1 cellular context compared by ENCODE assay signal in the genomic region with DNA sequence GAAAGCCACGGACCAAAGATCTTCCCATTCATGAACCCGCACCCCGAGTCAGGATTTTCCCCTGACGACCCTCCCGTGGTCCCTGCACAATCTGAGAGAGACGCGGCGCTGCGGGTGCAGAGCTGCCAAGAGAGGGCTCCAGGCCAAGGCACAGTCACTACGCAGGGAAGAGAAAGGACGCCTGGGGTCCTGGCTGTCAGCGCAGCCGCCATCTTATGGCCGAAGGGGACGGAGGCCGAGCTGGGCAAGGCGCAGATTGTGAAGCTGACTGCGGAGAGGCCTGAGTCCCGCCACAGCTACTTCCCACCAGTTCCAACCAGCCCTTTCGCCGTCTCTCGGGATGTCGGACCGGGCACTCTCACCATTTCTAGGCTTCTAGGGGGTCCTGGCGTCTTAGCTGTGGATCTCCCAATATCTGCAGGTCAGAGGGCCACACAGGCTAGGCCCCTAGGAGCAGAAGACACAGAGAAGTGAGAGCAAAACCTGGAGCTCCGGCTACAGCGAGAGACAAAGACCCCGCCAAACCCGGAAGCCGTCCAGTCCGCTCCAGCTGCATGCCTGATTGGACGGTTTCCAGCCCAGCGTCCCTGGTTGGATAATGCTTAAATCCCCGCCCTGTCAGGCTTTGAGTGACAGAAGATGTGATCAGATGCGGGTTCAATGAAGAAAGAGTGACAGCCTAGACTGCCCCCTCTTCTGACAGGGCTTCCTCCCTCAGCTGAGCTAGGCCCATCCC.
TF ChIP-seq lines count a peak whose summit lies in the region.

A gene (minus strand): TSS at position 515 of the 736 bp plus-strand sequence. CDS start 150 bp downstream, at position 365.

TF ChIP-seq in K562, 482 proteins besides CTCF, POLR2A, EP300 and RAD21 (continued from another document and continues in another):
- TF ChIP-seq, protein P1, sequence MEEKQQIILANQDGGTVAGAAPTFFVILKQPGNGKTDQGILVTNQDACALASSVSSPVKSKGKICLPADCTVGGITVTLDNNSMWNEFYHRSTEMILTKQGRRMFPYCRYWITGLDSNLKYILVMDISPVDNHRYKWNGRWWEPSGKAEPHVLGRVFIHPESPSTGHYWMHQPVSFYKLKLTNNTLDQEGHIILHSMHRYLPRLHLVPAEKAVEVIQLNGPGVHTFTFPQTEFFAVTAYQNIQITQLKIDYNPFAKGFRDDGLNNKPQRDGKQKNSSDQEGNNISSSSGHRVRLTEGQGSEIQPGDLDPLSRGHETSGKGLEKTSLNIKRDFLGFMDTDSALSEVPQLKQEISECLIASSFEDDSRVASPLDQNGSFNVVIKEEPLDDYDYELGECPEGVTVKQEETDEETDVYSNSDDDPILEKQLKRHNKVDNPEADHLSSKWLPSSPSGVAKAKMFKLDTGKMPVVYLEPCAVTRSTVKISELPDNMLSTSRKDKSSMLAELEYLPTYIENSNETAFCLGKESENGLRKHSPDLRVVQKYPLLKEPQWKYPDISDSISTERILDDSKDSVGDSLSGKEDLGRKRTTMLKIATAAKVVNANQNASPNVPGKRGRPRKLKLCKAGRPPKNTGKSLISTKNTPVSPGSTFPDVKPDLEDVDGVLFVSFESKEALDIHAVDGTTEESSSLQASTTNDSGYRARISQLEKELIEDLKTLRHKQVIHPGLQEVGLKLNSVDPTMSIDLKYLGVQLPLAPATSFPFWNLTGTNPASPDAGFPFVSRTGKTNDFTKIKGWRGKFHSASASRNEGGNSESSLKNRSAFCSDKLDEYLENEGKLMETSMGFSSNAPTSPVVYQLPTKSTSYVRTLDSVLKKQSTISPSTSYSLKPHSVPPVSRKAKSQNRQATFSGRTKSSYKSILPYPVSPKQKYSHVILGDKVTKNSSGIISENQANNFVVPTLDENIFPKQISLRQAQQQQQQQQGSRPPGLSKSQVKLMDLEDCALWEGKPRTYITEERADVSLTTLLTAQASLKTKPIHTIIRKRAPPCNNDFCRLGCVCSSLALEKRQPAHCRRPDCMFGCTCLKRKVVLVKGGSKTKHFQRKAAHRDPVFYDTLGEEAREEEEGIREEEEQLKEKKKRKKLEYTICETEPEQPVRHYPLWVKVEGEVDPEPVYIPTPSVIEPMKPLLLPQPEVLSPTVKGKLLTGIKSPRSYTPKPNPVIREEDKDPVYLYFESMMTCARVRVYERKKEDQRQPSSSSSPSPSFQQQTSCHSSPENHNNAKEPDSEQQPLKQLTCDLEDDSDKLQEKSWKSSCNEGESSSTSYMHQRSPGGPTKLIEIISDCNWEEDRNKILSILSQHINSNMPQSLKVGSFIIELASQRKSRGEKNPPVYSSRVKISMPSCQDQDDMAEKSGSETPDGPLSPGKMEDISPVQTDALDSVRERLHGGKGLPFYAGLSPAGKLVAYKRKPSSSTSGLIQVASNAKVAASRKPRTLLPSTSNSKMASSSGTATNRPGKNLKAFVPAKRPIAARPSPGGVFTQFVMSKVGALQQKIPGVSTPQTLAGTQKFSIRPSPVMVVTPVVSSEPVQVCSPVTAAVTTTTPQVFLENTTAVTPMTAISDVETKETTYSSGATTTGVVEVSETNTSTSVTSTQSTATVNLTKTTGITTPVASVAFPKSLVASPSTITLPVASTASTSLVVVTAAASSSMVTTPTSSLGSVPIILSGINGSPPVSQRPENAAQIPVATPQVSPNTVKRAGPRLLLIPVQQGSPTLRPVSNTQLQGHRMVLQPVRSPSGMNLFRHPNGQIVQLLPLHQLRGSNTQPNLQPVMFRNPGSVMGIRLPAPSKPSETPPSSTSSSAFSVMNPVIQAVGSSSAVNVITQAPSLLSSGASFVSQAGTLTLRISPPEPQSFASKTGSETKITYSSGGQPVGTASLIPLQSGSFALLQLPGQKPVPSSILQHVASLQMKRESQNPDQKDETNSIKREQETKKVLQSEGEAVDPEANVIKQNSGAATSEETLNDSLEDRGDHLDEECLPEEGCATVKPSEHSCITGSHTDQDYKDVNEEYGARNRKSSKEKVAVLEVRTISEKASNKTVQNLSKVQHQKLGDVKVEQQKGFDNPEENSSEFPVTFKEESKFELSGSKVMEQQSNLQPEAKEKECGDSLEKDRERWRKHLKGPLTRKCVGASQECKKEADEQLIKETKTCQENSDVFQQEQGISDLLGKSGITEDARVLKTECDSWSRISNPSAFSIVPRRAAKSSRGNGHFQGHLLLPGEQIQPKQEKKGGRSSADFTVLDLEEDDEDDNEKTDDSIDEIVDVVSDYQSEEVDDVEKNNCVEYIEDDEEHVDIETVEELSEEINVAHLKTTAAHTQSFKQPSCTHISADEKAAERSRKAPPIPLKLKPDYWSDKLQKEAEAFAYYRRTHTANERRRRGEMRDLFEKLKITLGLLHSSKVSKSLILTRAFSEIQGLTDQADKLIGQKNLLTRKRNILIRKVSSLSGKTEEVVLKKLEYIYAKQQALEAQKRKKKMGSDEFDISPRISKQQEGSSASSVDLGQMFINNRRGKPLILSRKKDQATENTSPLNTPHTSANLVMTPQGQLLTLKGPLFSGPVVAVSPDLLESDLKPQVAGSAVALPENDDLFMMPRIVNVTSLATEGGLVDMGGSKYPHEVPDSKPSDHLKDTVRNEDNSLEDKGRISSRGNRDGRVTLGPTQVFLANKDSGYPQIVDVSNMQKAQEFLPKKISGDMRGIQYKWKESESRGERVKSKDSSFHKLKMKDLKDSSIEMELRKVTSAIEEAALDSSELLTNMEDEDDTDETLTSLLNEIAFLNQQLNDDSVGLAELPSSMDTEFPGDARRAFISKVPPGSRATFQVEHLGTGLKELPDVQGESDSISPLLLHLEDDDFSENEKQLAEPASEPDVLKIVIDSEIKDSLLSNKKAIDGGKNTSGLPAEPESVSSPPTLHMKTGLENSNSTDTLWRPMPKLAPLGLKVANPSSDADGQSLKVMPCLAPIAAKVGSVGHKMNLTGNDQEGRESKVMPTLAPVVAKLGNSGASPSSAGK (IDR thresholded peaks at IDR 0.05), result no peak
- no peak for TF ChIP-seq NR2C1 (IDR thresholded peaks at IDR 0.05)
- no peak for TF ChIP-seq NR2C1 (tag; IDR thresholded peaks at IDR 0.05)
- TF ChIP-seq ZNF217 (CRISPR knock-in tag; IDR thresholded peaks at IDR 0.05), result no peak
- no peak for TF ChIP-seq ETV1 (tag; conservative IDR thresholded peaks at IDR 0.05; ENCODE audit: low read depth)
- no peak for TF ChIP-seq SIRT6 (IDR thresholded peaks at IDR 0.05; ENCODE audit: low read depth, low read length)
- TF ChIP-seq HDAC1 (IDR thresholded peaks at IDR 0.05), result peak in 1 of 2 experiments; percentile 63; a peak in 2 of 4 replicates
- TF ChIP-seq SMARCE1 (IDR thresholded peaks at IDR 0.05), result no peak
- TF ChIP-seq MXI1 (IDR thresholded peaks at IDR 0.05; ENCODE audit: low read depth, low read length), result no peak
- TF ChIP-seq MYNN (IDR thresholded peaks at IDR 0.05), result no peak
- no peak for TF ChIP-seq MYNN (CRISPR knock-in tag; IDR thresholded peaks at IDR 0.05)
- TF ChIP-seq SP2 (IDR thresholded peaks at IDR 0.05; ENCODE audit: extremely low read depth, low read depth, low read length, poor library complexity, severe bottlenecking), result peak; percentile 43
- TF ChIP-seq ZNF551 (CRISPR knock-in tag; IDR thresholded peaks at IDR 0.05), result no peak
- TF ChIP-seq, protein P2, sequence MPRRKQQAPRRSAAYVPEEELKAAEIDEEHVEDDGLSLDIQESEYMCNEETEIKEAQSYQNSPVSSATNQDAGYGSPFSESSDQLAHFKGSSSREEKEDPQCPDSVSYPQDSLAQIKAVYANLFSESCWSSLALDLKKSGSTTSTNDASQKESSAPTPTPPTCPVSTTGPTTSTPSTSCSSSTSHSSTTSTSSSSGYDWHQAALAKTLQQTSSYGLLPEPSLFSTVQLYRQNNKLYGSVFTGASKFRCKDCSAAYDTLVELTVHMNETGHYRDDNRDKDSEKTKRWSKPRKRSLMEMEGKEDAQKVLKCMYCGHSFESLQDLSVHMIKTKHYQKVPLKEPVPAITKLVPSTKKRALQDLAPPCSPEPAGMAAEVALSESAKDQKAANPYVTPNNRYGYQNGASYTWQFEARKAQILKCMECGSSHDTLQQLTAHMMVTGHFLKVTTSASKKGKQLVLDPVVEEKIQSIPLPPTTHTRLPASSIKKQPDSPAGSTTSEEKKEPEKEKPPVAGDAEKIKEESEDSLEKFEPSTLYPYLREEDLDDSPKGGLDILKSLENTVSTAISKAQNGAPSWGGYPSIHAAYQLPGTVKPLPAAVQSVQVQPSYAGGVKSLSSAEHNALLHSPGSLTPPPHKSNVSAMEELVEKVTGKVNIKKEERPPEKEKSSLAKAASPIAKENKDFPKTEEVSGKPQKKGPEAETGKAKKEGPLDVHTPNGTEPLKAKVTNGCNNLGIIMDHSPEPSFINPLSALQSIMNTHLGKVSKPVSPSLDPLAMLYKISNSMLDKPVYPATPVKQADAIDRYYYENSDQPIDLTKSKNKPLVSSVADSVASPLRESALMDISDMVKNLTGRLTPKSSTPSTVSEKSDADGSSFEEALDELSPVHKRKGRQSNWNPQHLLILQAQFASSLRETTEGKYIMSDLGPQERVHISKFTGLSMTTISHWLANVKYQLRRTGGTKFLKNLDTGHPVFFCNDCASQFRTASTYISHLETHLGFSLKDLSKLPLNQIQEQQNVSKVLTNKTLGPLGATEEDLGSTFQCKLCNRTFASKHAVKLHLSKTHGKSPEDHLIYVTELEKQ (CRISPR knock-in tag; IDR thresholded peaks at IDR 0.05), result no peak
- no peak for TF ChIP-seq HOXB6 (CRISPR knock-in tag; IDR thresholded peaks at IDR 0.05; ENCODE audit: borderline replicate concordance)
- no peak for TF ChIP-seq NFATC3 (IDR thresholded peaks at IDR 0.05)
- TF ChIP-seq ZNF23 (CRISPR knock-in tag; IDR thresholded peaks at IDR 0.05), result no peak
- TF ChIP-seq ZNF780A (CRISPR knock-in tag; IDR thresholded peaks at IDR 0.05), result no peak
- no peak for TF ChIP-seq BACH1 (tag; IDR thresholded peaks at IDR 0.05)
- TF ChIP-seq MECOM (CRISPR knock-in tag; IDR thresholded peaks at IDR 0.05), result no peak
- TF ChIP-seq, protein P3, sequence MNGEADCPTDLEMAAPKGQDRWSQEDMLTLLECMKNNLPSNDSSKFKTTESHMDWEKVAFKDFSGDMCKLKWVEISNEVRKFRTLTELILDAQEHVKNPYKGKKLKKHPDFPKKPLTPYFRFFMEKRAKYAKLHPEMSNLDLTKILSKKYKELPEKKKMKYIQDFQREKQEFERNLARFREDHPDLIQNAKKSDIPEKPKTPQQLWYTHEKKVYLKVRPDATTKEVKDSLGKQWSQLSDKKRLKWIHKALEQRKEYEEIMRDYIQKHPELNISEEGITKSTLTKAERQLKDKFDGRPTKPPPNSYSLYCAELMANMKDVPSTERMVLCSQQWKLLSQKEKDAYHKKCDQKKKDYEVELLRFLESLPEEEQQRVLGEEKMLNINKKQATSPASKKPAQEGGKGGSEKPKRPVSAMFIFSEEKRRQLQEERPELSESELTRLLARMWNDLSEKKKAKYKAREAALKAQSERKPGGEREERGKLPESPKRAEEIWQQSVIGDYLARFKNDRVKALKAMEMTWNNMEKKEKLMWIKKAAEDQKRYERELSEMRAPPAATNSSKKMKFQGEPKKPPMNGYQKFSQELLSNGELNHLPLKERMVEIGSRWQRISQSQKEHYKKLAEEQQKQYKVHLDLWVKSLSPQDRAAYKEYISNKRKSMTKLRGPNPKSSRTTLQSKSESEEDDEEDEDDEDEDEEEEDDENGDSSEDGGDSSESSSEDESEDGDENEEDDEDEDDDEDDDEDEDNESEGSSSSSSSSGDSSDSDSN (IDR thresholded peaks at IDR 0.05; ENCODE audit: borderline replicate concordance in 1 of 2, low read depth in 2 of 2, low read length in 2 of 2), result peak in 1 of 2 experiments; percentile 14; a peak in 1 of 4 replicates
- TF ChIP-seq, protein P4, sequence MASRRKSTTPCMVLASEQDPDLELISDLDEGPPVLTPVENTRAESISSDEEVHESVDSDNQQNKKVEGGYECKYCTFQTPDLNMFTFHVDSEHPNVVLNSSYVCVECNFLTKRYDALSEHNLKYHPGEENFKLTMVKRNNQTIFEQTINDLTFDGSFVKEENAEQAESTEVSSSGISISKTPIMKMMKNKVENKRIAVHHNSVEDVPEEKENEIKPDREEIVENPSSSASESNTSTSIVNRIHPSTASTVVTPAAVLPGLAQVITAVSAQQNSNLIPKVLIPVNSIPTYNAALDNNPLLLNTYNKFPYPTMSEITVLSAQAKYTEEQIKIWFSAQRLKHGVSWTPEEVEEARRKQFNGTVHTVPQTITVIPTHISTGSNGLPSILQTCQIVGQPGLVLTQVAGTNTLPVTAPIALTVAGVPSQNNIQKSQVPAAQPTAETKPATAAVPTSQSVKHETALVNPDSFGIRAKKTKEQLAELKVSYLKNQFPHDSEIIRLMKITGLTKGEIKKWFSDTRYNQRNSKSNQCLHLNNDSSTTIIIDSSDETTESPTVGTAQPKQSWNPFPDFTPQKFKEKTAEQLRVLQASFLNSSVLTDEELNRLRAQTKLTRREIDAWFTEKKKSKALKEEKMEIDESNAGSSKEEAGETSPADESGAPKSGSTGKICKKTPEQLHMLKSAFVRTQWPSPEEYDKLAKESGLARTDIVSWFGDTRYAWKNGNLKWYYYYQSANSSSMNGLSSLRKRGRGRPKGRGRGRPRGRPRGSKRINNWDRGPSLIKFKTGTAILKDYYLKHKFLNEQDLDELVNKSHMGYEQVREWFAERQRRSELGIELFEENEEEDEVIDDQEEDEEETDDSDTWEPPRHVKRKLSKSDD (conservative IDR thresholded peaks at IDR 0.05; ENCODE audit: low read length), result no peak
- TF ChIP-seq, protein P5, sequence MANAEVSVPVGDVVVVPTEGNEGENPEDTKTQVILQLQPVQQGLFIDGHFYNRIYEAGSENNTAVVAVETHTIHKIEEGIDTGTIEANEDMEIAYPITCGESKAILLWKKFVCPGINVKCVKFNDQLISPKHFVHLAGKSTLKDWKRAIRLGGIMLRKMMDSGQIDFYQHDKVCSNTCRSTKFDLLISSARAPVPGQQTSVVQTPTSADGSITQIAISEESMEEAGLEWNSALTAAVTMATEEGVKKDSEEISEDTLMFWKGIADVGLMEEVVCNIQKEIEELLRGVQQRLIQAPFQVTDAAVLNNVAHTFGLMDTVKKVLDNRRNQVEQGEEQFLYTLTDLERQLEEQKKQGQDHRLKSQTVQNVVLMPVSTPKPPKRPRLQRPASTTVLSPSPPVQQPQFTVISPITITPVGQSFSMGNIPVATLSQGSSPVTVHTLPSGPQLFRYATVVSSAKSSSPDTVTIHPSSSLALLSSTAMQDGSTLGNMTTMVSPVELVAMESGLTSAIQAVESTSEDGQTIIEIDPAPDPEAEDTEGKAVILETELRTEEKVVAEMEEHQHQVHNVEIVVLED (CRISPR knock-in tag; IDR thresholded peaks at IDR 0.05), result no peak
- no peak for TF ChIP-seq ZNF165 (CRISPR knock-in tag; IDR thresholded peaks at IDR 0.05; ENCODE audit: borderline replicate concordance)
- no peak for TF ChIP-seq BRD9 (IDR thresholded peaks at IDR 0.05; ENCODE audit: low read depth, partially characterized antibody)
- TF ChIP-seq ZNF586 (CRISPR knock-in tag; conservative IDR thresholded peaks at IDR 0.05), result no peak
- TF ChIP-seq COPS2 (conservative IDR thresholded peaks at IDR 0.05), result no peak
- no peak for TF ChIP-seq SMAD1 (IDR thresholded peaks at IDR 0.05; ENCODE audit: low read depth, low read length, partially characterized antibody)
- TF ChIP-seq CBFA2T2 (conservative IDR thresholded peaks at IDR 0.05), result no peak
- TF ChIP-seq ZKSCAN1 (IDR thresholded peaks at IDR 0.05; ENCODE audit: low read depth, low read length), result no peak
- no peak for TF ChIP-seq OTX1 (CRISPR knock-in tag; IDR thresholded peaks at IDR 0.05)
